ENCODE assay signal across 10 cellular contexts in genomic region chr7:118288098-118288497, GRCh38.
DNase-seq lines count a peak whose midpoint lies in the region; ATAC-seq and TF ChIP-seq lines count a peak whose summit lies in the region.
"Had no signal": no experiment of that assay in that cellular context is flagged by ENCODE, and none has a peak within 500 bp of the region (broad histone marks: within the 10 kb centered on the region; RNA-seq: fewer than 3 reads in every experiment).

No MANE protein-coding gene starts in this region.

- peaks cover 41% of the 10 kb centered on the region for H3K27me3 Mint-ChIP-seq in activated CD4-positive, alpha-beta T cell treated with anti-CD3 and anti-CD28 coated beads, Interleukin-2, amount 10 ng/mL, durations not matched to agents 24 days and 14 days
- H3K27me3 Mint-ChIP-seq in natural killer cell (ENCODE audit: low read depth in 2 of 2) (peaks cover 6 to 7% of the 10 kb centered on the region in 2 donors), Calu3 (ENCODE audit: unreplicated experiment) (no peaks in the 10 kb centered on the region)

- peak; percentile 77 for DNase-seq in activated CD4-positive, alpha-beta T cell treated with anti-CD3 and anti-CD28 coated beads, Interleukin-2, amount 10 ng/mL, durations not matched to agents 24 days and 14 days
- DNase-seq in activated CD4-positive, alpha-beta T cell treated with anti-CD3 and anti-CD28 coated beads, Interleukin-2, amount 50 U/mL, for 1 hour, result no peak
- DNase-seq in NOMO-1 treated with dmso at 0.1 percent for 144 hours (lab: John Stamatoyannopoulos, UW; ENCODE audit: unreplicated experiment) (peak; percentile 30), natural killer cell (no peak), Peyer's patch (no peak), NCI-H345 treated with DMSO at 0.1 percent for 48 hours (lab: John Stamatoyannopoulos, UW; ENCODE audit: unreplicated experiment) (no peak), Calu3 (no peak)
- DNase-seq: activated CD4-positive, alpha-beta T cell treated with anti-CD3 and anti-CD28 coated beads for 36 hours had no signal

- no peaks in the 10 kb centered on the region for H3K36me3 ChIP-seq in Peyer's patch

- H3K9me3 ChIP-seq in Peyer's patch, result peaks cover 0 to 11% (median 1%) of the 10 kb centered on the region in 4 donors

- no TSS peak for BruUV-seq in Calu3 (replicated peaks; lab: Mats Ljungman, UMichigan)

- peak overlapping the region; percentile 61 for H3K4me3 Mint-ChIP-seq in activated CD4-positive, alpha-beta T cell treated with anti-CD3 and anti-CD28 coated beads, Interleukin-2, amount 10 ng/mL, durations not matched to agents 24 days and 14 days
- peak overlapping the region; percentile 65 for H3K4me3 Mint-ChIP-seq in natural killer cell
- no peak overlapping the region for H3K4me3 Mint-ChIP-seq in Calu3 (ENCODE audit: low read depth, unreplicated experiment)
- H3K4me3 Mint-ChIP-seq: activated CD4-positive, alpha-beta T cell treated with anti-CD3 and anti-CD28 coated beads for 36 hours had no signal

- no peak for TF ChIP-seq POLR2A in Peyer's patch (IDR thresholded peaks at IDR 0.05)

- H3K4me1 Mint-ChIP-seq in activated CD4-positive, alpha-beta T cell treated with anti-CD3 and anti-CD28 coated beads, Interleukin-2, amount 10 ng/mL, durations not matched to agents 24 days and 14 days, result peaks cover 22% of the 10 kb centered on the region
- H3K4me1 Mint-ChIP-seq in natural killer cell (peaks cover 21 to 22% of the 10 kb centered on the region in 2 donors), Calu3 (ENCODE audit: low read depth, unreplicated experiment) (no peaks in the 10 kb centered on the region)

- H3K36me3 Mint-ChIP-seq in activated CD4-positive, alpha-beta T cell treated with anti-CD3 and anti-CD28 coated beads, Interleukin-2, amount 10 ng/mL, durations not matched to agents 24 days and 14 days (ENCODE audit: low read depth), result peaks cover 16% of the 10 kb centered on the region
- H3K36me3 Mint-ChIP-seq in natural killer cell, result peaks cover 7% of the 10 kb centered on the region
- H3K36me3 Mint-ChIP-seq in Calu3 (ENCODE audit: insufficient read depth, unreplicated experiment), result no peaks in the 10 kb centered on the region

- ATAC-seq in HG02938 (IDR thresholded peaks at IDR 0.05; ENCODE audit: unreplicated experiment), result peak; percentile 75
- ATAC-seq in natural killer cell, result no peak
- ATAC-seq: activated CD4-positive, alpha-beta T cell treated with anti-CD3 and anti-CD28 coated beads for 36 hours had no signal

- H3K4me3 ChIP-seq in Peyer's patch, result no peak overlapping the region

- H3K9me3 Mint-ChIP-seq in activated CD4-positive, alpha-beta T cell treated with anti-CD3 and anti-CD28 coated beads, Interleukin-2, amount 10 ng/mL, durations not matched to agents 24 days and 14 days, result peaks cover 30% of the 10 kb centered on the region
- H3K9me3 Mint-ChIP-seq in natural killer cell (peaks cover 4 to 9% of the 10 kb centered on the region in 2 donors), Calu3 (ENCODE audit: low read depth, unreplicated experiment) (peaks cover 4% of the 10 kb centered on the region)

- peak overlapping the region; percentile 84 for H3K27ac Mint-ChIP-seq in activated CD4-positive, alpha-beta T cell treated with anti-CD3 and anti-CD28 coated beads, Interleukin-2, amount 10 ng/mL, durations not matched to agents 24 days and 14 days
- no peak overlapping the region for H3K27ac Mint-ChIP-seq in natural killer cell
- no peak overlapping the region for H3K27ac Mint-ChIP-seq in Calu3 (ENCODE audit: unreplicated experiment)
- H3K27ac Mint-ChIP-seq: activated CD4-positive, alpha-beta T cell treated with anti-CD3 and anti-CD28 coated beads for 36 hours had no signal

- H3K27me3 ChIP-seq in Peyer's patch, result no peaks in the 10 kb centered on the region

- intact Hi-C loops in activated CD4-positive, alpha-beta T cell treated with anti-CD3 and anti-CD28 coated beads, Interleukin-2, amount 10 ng/mL, durations not matched to agents 24 days and 14 days (cut with micrococcal nuclease), result loop anchor here (2.0 kb wide), 1 partner anchor 23 kb away; no protein-coding TSS in a partner anchor
- intact Hi-C loops in natural killer cell (cut with micrococcal nuclease) (no loop called here), Calu3 (cut with micrococcal nuclease; ENCODE audit: unreplicated experiment) (no loop called here)

- CTCF ChIA-PET in Calu3 (lab: Charles Lee), result no interaction called here

- no peak for TF ChIP-seq CTCF in natural killer cell (IDR thresholded peaks at IDR 0.05)
- TF ChIP-seq CTCF in Peyer's patch (IDR thresholded peaks at IDR 0.05), result no peak
- no peak for TF ChIP-seq CTCF in Calu3 (IDR thresholded peaks at IDR 0.05; ENCODE audit: unreplicated experiment)

- H3K27ac ChIP-seq in Peyer's patch, result no peak overlapping the region
- H3K27ac ChIP-seq: epithelial cell of prostate had no signal

- H3K4me1 ChIP-seq in Peyer's patch, result no peaks in the 10 kb centered on the region

Comparison
In these comparisons a context has a peak if more than half of its experiments do, and no peak if none do; other contexts are left out.
1. DNase-seq: peak in activated CD4-positive, alpha-beta T cell treated with anti-CD3 and anti-CD28 coated beads, Interleukin-2, amount 10 ng/mL, durations not matched to agents 24 days and 14 days (single experiment) and NOMO-1 treated with dmso at 0.1 percent for 144 hours (single experiment); none in activated CD4-positive, alpha-beta T cell treated with anti-CD3 and anti-CD28 coated beads, Interleukin-2, amount 50 U/mL, for 1 hour (single experiment), natural killer cell (single experiment), Peyer's patch (0 of 3), NCI-H345 treated with DMSO at 0.1 percent for 48 hours (single experiment) and Calu3 (single experiment).